In the genomic region with DNA sequence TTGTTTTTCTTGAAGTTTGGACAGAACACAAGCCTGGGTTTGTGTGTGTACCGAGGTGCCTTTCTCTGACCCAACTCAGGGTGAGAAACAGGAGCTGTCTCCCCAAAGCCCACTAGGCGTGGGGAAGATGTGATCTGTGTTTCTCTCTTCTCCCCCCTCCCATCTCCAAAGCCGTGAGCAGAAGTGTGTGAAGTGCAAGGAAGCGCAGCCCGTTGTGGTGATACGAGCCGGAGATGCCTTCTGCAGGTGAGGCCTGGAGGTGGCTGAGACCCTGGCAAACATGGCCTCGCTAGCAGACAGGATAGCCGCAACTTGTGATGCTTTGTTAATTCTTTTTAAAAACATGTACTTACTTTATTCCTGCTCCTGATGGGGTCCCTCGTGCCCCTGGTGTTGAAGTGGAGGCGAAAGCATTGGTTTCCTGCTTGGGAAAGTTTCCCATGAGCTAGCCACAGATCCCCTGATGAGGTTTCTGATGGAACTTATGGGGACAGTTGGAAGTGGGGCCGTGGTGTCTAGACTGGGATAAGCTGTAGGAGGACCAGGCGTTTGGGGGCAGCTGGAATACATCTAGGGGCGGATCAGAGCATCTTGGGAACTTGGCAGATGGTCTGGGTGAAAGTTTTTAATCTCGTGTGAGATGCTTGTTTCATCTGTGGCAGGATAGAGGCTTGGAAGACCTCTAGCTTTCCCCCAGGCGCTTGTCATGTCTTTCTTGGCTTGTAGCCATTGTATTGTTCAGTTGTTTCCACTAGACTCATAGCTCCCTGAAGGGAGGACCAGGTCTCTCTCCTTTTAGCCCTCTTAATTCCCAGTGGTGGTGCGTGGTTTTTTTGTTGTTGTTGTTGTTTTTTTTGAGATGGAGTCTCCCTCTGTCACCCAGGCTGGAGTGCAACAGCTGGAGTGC, we compare ENCODE assay signal across 9 cellular contexts. TPM values are rescaled to one million over a fixed set of nuclear protein-coding genes. Genes with fewer than 3 reads are reported as not detected.
DNase-seq lines count a peak whose midpoint lies in the region; ATAC-seq and TF ChIP-seq lines count a peak whose summit lies in the region.
"Had no signal": no experiment of that assay in that cellular context is flagged by ENCODE, and none has a peak within 500 bp of the region (broad histone marks: within the 10 kb centered on the region; RNA-seq: fewer than 3 reads in every experiment).

No MANE protein-coding gene starts in this region.

- H3K4me3 ChIP-seq in HEK293 (ENCODE audit: low read depth, low read length): peak overlapping the region; percentile 75
- H3K4me3 ChIP-seq in SJSA1: peak overlapping the region; percentile 84
- H3K4me3 ChIP-seq in skeletal muscle tissue (ENCODE audit: low read length in 3 of 3): peak overlapping the region; percentile 97 to 100 (median 97)

- H3K36me3 ChIP-seq in HEK293 (ENCODE audit: control insufficient read depth in 2 of 2, insufficient read depth in 1 of 2, low read length in 2 of 2): peaks cover 0 to 26% of the 10 kb centered on the region in 2 experiments; a peak in 1 of 3 replicates
- H3K36me3 ChIP-seq in SJSA1: peaks cover 43% of the 10 kb centered on the region
- peaks cover 0 to 12% (median 8%) of the 10 kb centered on the region in 3 donors for H3K36me3 ChIP-seq in skeletal muscle tissue (ENCODE audit: control insufficient read depth in 3 of 3, insufficient read depth in 3 of 3, low read length in 3 of 3)

- POLR2A ChIA-PET in HEK293 (lab: Yijun Ruan, JAX): interaction anchor here (1.1 kb wide), 1 partner anchor 44 kb away, joined by 3 read pairs; the partner anchor contains the start of gene MVD

- peak overlapping the region; percentile 95 to 98 (median 96) for H3K9ac ChIP-seq in skeletal muscle tissue (ENCODE audit: low read depth in 1 of 3, low read length in 3 of 3)

- H3K27ac ChIP-seq in HEK293 (ENCODE audit: extremely low read depth, low read depth, low read length) (peak overlapping the region; percentile 70; the same call in 1 of the 2 replicates), SJSA1 (no peak overlapping the region), foreskin keratinocyte (peak overlapping the region; percentile 38), skeletal muscle tissue (ENCODE audit: low read depth, low read length) (peak overlapping the region; percentile 87)

- H3K4me1 ChIP-seq in HEK293 (ENCODE audit: control insufficient read depth, insufficient read depth, low read length): no peaks in the 10 kb centered on the region
- H3K4me1 ChIP-seq in SJSA1 (replicated peaks): peaks cover 30% of the 10 kb centered on the region
- H3K4me1 ChIP-seq in foreskin keratinocyte: no peaks in the 10 kb centered on the region
- peaks cover 31 to 41% (median 35%) of the 10 kb centered on the region in 3 donors for H3K4me1 ChIP-seq in skeletal muscle tissue (ENCODE audit: control insufficient read depth in 3 of 3, insufficient read depth in 3 of 3, low read length in 3 of 3)

- DNase-seq in SJSA1 (ENCODE audit: low read depth in 1 of 2, low spot score in 2 of 2): peak in 1 of 2 experiments; percentile 30
- no peak for DNase-seq in foreskin keratinocyte
- no peak for DNase-seq in SHP77 treated with DMSO at 0.1 percent for 48 hours (lab: John Stamatoyannopoulos, UW)
- DNase-seq in DMS114 treated with DMSO at 0.1 percent for 48 hours (lab: John Stamatoyannopoulos, UW; ENCODE audit: unreplicated experiment): no peak
- DNase-seq in AG08395 (ENCODE audit: low spot score): no peak
- DNase-seq in activated effector memory CD4-positive, alpha-beta T cell treated with anti-CD3 and anti-CD28 coated beads, Interleukin-2, amount 50 U/mL, for 16 hours: no peak

- ATAC-seq in foreskin keratinocyte: no peak

- no peak for TF ChIP-seq CTCF in HEK293 (tag by site-specific recombination; IDR thresholded peaks at IDR 0.05)
- TF ChIP-seq CTCF in foreskin keratinocyte (conservative IDR thresholded peaks at IDR 0.05): no peak

- CTCF ChIA-PET in HEK293 (lab: Yijun Ruan, JAX): interaction anchor here (0.6 to 1.6 kb wide), 2 partner anchors 30 to 130 kb away, joined by 5 to 6 read pairs; no protein-coding TSS in a partner anchor

- no peaks in the 10 kb centered on the region for H3K9me3 ChIP-seq in HEK293 (ENCODE audit: control insufficient read depth, insufficient read depth, low read depth, low read length)
- H3K9me3 ChIP-seq in SJSA1 (replicated peaks): no peaks in the 10 kb centered on the region
- H3K9me3 ChIP-seq in skeletal muscle tissue (ENCODE audit: control insufficient read depth in 3 of 3, low read length in 3 of 3): no peaks in the 10 kb centered on the region

- H3K27me3 ChIP-seq in SJSA1 (replicated peaks) (no peaks in the 10 kb centered on the region), foreskin keratinocyte (no peaks in the 10 kb centered on the region), skeletal muscle tissue (ENCODE audit: control insufficient read depth in 3 of 3, insufficient read depth in 3 of 3, low read length in 3 of 3) (no peaks in the 10 kb centered on the region)

TF ChIP-seq in HEK293, 187 proteins besides CTCF, POLR2A, EP300 and RAD21 (continues in another document):
- TF ChIP-seq KLF8 (tag by site-specific recombination; IDR thresholded peaks at IDR 0.05) (no peak), ZNF423 (tag by site-specific recombination; IDR thresholded peaks at IDR 0.05) (no peak), ZNF629 (tag by site-specific recombination; IDR thresholded peaks at IDR 0.05) (no peak), ZNF600 (tag by site-specific recombination; IDR thresholded peaks at IDR 0.05) (no peak), KLF7 (tag by site-specific recombination; IDR thresholded peaks at IDR 0.05; ENCODE audit: borderline replicate concordance) (no peak), WT1 (tag by site-specific recombination; IDR thresholded peaks at IDR 0.05) (no peak), ZNF362 (tag by site-specific recombination; IDR thresholded peaks at IDR 0.05) (no peak), ZBTB20 (tag by site-specific recombination; IDR thresholded peaks at IDR 0.05) (no peak), ZNF274 (IDR thresholded peaks at IDR 0.05; ENCODE audit: low read length) (no peak), ZNF274 (tag by site-specific recombination; IDR thresholded peaks at IDR 0.05; ENCODE audit: borderline replicate concordance) (no peak), ZNF549 (tag by site-specific recombination; IDR thresholded peaks at IDR 0.05) (no peak), ZNF23 (tag by site-specific recombination; IDR thresholded peaks at IDR 0.05; ENCODE audit: borderline replicate concordance) (no peak), HOXA7 (CRISPR knock-in tag; IDR thresholded peaks at IDR 0.05; ENCODE audit: borderline replicate concordance) (no peak), ZNF654 (tag by site-specific recombination; IDR thresholded peaks at IDR 0.05; ENCODE audit: low read depth) (no peak), ZNF37A (tag by site-specific recombination; IDR thresholded peaks at IDR 0.05) (no peak), HIC1 (tag by site-specific recombination; IDR thresholded peaks at IDR 0.05) (no peak), ZNF10 (tag by site-specific recombination; IDR thresholded peaks at IDR 0.05) (peak; percentile 93)
- TF ChIP-seq, protein P1, sequence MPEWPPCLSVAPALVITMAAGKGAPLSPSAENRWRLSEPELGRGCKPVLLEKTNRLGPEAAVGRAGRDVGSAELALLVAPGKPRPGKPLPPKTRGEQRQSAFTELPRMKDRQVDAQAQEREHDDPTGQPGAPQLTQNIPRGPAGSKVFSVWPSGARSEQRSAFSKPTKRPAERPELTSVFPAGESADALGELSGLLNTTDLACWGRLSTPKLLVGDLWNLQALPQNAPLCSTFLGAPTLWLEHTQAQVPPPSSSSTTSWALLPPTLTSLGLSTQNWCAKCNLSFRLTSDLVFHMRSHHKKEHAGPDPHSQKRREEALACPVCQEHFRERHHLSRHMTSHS (tag by site-specific recombination; IDR thresholded peaks at IDR 0.05): no peak

RNA-seq across cellular contexts. Expression of gene CTU2, which starts 0.9 kb away (rescaled TPM):
- 17.9 and 20.4 TPM in 2 replicates for total RNA-seq in SJSA1 (2014; rRNA removed; shearing (Covaris generic))
- total RNA-seq in foreskin keratinocyte (16.6 and 26.3 TPM in 2 replicates), skeletal muscle tissue (10.4 TPM)
- polyA plus RNA-seq in foreskin keratinocyte: 23.3 and 26.3 TPM in 2 replicates

RNA-seq across cellular contexts. Expression of gene RNF166, which starts 1.0 kb away (rescaled TPM):
- total RNA-seq in SJSA1 (2014; rRNA removed; shearing (Covaris generic)): 25.0 and 32.4 TPM in 2 replicates
- total RNA-seq in foreskin keratinocyte (7.6 and 7.8 TPM in 2 replicates), skeletal muscle tissue (12.0 TPM)
- polyA plus RNA-seq in foreskin keratinocyte: 7.8 and 8.1 TPM in 2 replicates

RNA-seq across cellular contexts. Expression of gene SNAI3, which starts 20.9 kb away (rescaled TPM):
- 0.05 TPM in 1 of 2 replicates, not detected in the other for total RNA-seq in SJSA1 (2014; rRNA removed; shearing (Covaris generic))
- total RNA-seq in foreskin keratinocyte (not detected in 2 replicates), skeletal muscle tissue (8.4 TPM)
- polyA plus RNA-seq in foreskin keratinocyte: 0.06 and 0.09 TPM in 2 replicates
- total RNA-seq: M059J had no signal

RNA-seq across cellular contexts. Expression of gene MVD, which starts 44.3 kb away (rescaled TPM):
- total RNA-seq in SJSA1 (2014; rRNA removed; shearing (Covaris generic)): 38.4 and 42.6 TPM in 2 replicates
- total RNA-seq in foreskin keratinocyte (240 and 305 TPM in 2 replicates), skeletal muscle tissue (14.1 TPM)
- 317 and 391 TPM in 2 replicates for polyA plus RNA-seq in foreskin keratinocyte

RNA-seq across cellular contexts. Expression of gene CYBA, which starts 56.4 kb away (rescaled TPM):
- total RNA-seq in SJSA1 (2014; rRNA removed; shearing (Covaris generic)): not detected in 2 replicates
- total RNA-seq in foreskin keratinocyte (19.1 and 28.2 TPM in 2 replicates), skeletal muscle tissue (90.8 TPM)
- 26.0 and 37.7 TPM in 2 replicates for polyA plus RNA-seq in foreskin keratinocyte
- total RNA-seq: M059J had no signal
